15 cellular contexts compared by ENCODE assay signal in genomic region chr7:116554436-116554835, GRCh38. TPM values are rescaled to one million over a fixed set of nuclear protein-coding genes. Genes with fewer than 3 reads are reported as not detected.
DNase-seq lines count a peak whose midpoint lies in the region; ATAC-seq and TF ChIP-seq lines count a peak whose summit lies in the region.
"Had no signal": no experiment of that assay in that cellular context is flagged by ENCODE, and none has a peak within 500 bp of the region (broad histone marks: within the 10 kb centered on the region; RNA-seq: fewer than 3 reads in every experiment).

No MANE protein-coding gene starts in this region.

- no peak for TF ChIP-seq POLR2A in esophagus muscularis mucosa (IDR thresholded peaks at IDR 0.05; ENCODE audit: low read depth)

- no peak overlapping the region for H2BK5ac ChIP-seq in mesenchymal stem cell (ENCODE audit: low read depth, low read length, poor library complexity, severe bottlenecking)

- no peak overlapping the region for H3K14ac ChIP-seq in mesenchymal stem cell (ENCODE audit: low read length in 2 of 2)

- no peak overlapping the region for H3K23ac ChIP-seq in mesenchymal stem cell (ENCODE audit: low read length in 2 of 2)

- no peak for TF ChIP-seq EP300 in esophagus muscularis mucosa (IDR thresholded peaks at IDR 0.05)

- peak overlapping the region; percentile 50 to 67 (median 64) for H3K27ac ChIP-seq in esophagus muscularis mucosa (replicated peaks in 1 of 4)
- H3K27ac ChIP-seq in mesenchymal stem cell (ENCODE audit: low read length, poor library complexity, severe bottlenecking) = no peak overlapping the region
- no peak overlapping the region for H3K27ac ChIP-seq in left lung
- H3K27ac ChIP-seq: vagina had no signal

- DNase-seq in Right ventricle myocardium inferior (ENCODE audit: missing footprints) (no peak), cardiac septum (ENCODE audit: low spot score) (no peak), esophagus muscularis mucosa (ENCODE audit: extremely low spot score) (no peak), mesenchymal stem cell (no peak), left lobe of liver (ENCODE audit: low spot score) (no peak), glomerular visceral epithelial cell (ENCODE audit: extremely low spot score) (no peak), left lung (no peak)
- DNase-seq: activated CD4-positive, alpha-beta T cell treated with anti-CD3 and anti-CD28 coated beads, Interleukin-2, amount 10 ng/mL, durations not matched to agents 7 days and 5 days; activated naive CD4-positive, alpha-beta T cell treated with Interleukin-2 at 50 U/mL for 16 hours; CD8-positive, alpha-beta T cell; Karpas-422; stimulated activated naive CD8-positive, alpha-beta T cell treated with anti-CD3 and anti-CD28 coated beads, Interleukin-15, Interleukin-2, amounts not matched to agents 100 U/mL and 50 U/mL, for 24 hours had no signal

- no peak overlapping the region for H2BK15ac ChIP-seq in mesenchymal stem cell (ENCODE audit: low read depth, poor library complexity, severe bottlenecking)

- H3K9me3 ChIP-seq in esophagus muscularis mucosa = no peaks in the 10 kb centered on the region
- H3K9me3 ChIP-seq in mesenchymal stem cell (ENCODE audit: control insufficient read depth, low read length) = no peaks in the 10 kb centered on the region
- no peaks in the 10 kb centered on the region for H3K9me3 ChIP-seq in left lung
- H3K9me3 ChIP-seq: vagina had no signal

- H3K18ac ChIP-seq in mesenchymal stem cell (ENCODE audit: low read depth in 1 of 2, low read length in 2 of 2) = no peak overlapping the region

- H3K36me3 ChIP-seq in esophagus muscularis mucosa (peaks cover 3 to 44% (median 16%) of the 10 kb centered on the region in 4 donors), mesenchymal stem cell (ENCODE audit: control insufficient read depth in 1 of 2, insufficient read depth in 2 of 2, low read depth in 1 of 2, low read length in 2 of 2) (peaks cover 3 to 92% of the 10 kb centered on the region in 2 experiments), left lung (peaks cover 0 to 8% of the 10 kb centered on the region in 2 donors)

- H4K8ac ChIP-seq in mesenchymal stem cell (ENCODE audit: low read length) = no peak overlapping the region

- peaks cover 76 to 91% (median 82%) of the 10 kb centered on the region in 4 donors for H3K4me1 ChIP-seq in esophagus muscularis mucosa
- H3K4me1 ChIP-seq in mesenchymal stem cell (ENCODE audit: control insufficient read depth, insufficient read depth, low read depth, low read length) = no peaks in the 10 kb centered on the region
- peaks cover 0 to 3% of the 10 kb centered on the region in 2 donors for H3K4me1 ChIP-seq in left lung

- H3K4me2 ChIP-seq in mesenchymal stem cell (ENCODE audit: low read length, poor library complexity, severe bottlenecking) = no peak overlapping the region

- H3K4me3 ChIP-seq in esophagus muscularis mucosa (no peak overlapping the region), mesenchymal stem cell (ENCODE audit: insufficient read depth in 1 of 2, low read depth in 1 of 2, low read length in 2 of 2) (no peak overlapping the region), left lung (no peak overlapping the region)
- H3K4me3 ChIP-seq: vagina had no signal

- no peak overlapping the region for H2BK120ac ChIP-seq in mesenchymal stem cell (ENCODE audit: low read depth, low read length)

- H2BK12ac ChIP-seq in mesenchymal stem cell (ENCODE audit: low read length in 2 of 2) = no peak overlapping the region

- H3K27me3 ChIP-seq in esophagus muscularis mucosa (no peaks in the 10 kb centered on the region), mesenchymal stem cell (ENCODE audit: control insufficient read depth in 1 of 2, insufficient read depth in 1 of 2, low read length in 2 of 2) (no peaks in the 10 kb centered on the region), left lung (no peaks in the 10 kb centered on the region)
- H3K27me3 ChIP-seq: vagina had no signal

- H3K79me1 ChIP-seq in mesenchymal stem cell (replicated peaks; ENCODE audit: low read length, poor library complexity, severe bottlenecking) = peaks cover 24% of the 10 kb centered on the region

- intact Hi-C loops in Right ventricle myocardium inferior (cut with DNase I) (no loop called here), cardiac septum (cut with DNase I) (no loop called here), esophagus muscularis mucosa (cut with DNase I) (no loop called here), left lung (cut with DNase I) (no loop called here)

- no peak overlapping the region for H4K91ac ChIP-seq in mesenchymal stem cell (ENCODE audit: low read length)

- peak overlapping the region; percentile 24 for H3K9ac ChIP-seq in mesenchymal stem cell (ENCODE audit: low read length)

- no peak for TF ChIP-seq CTCF in esophagus muscularis mucosa (IDR thresholded peaks at IDR 0.05)
- no peak for TF ChIP-seq CTCF in left lung (IDR thresholded peaks at IDR 0.05)

- ATAC-seq in Right ventricle myocardium inferior = peak; percentile 29
- no peak for ATAC-seq in HG02885 (IDR thresholded peaks at IDR 0.05; ENCODE audit: poor library complexity, unreplicated experiment)
- ATAC-seq in left lobe of liver = no peak
- ATAC-seq in left lung = no peak
- ATAC-seq: CD8-positive, alpha-beta T cell; esophagus mucosa; stimulated activated naive CD8-positive, alpha-beta T cell treated with anti-CD3 and anti-CD28 coated beads, Interleukin-15, Interleukin-2, amounts not matched to agents 100 U/mL and 50 U/mL, for 24 hours had no signal

- H2AFZ ChIP-seq in mesenchymal stem cell (ENCODE audit: low read depth, low read length) = no peak overlapping the region

- H3K4ac ChIP-seq in mesenchymal stem cell (ENCODE audit: low read depth in 1 of 2, low read length in 2 of 2) = no peak overlapping the region

- no peak overlapping the region for H2AK5ac ChIP-seq in mesenchymal stem cell (ENCODE audit: low read length, severe bottlenecking)

RNA-seq across cellular contexts. Expression of gene CAV1, which starts 29.6 kb away (rescaled TPM):
- total RNA-seq in Right ventricle myocardium inferior = 387 TPM
- total RNA-seq in cardiac septum = 311 TPM
- 100 to 1,000 TPM; 434 to 638 (median 591) TPM for total RNA-seq in esophagus muscularis mucosa
- 281 TPM for polyA plus RNA-seq in mesenchymal stem cell (2013, experiment 1 of 2)
- 300 TPM for polyA plus RNA-seq in mesenchymal stem cell (2013, experiment 2 of 2)
- total RNA-seq in left lobe of liver = 9.3 TPM
- 100 to 1,000 TPM; 377 to 520 TPM for total RNA-seq in left lung
- total RNA-seq: activated CD4-positive, alpha-beta T cell treated with anti-CD3 and anti-CD28 coated beads, Interleukin-2, amount 10 ng/mL, durations not matched to agents 7 days and 5 days; CD8-positive, alpha-beta T cell had no signal

RNA-seq across cellular contexts. Expression of gene CAV2, which starts 54.9 kb away (rescaled TPM):
- total RNA-seq in Right ventricle myocardium inferior (239 TPM), cardiac septum (311 TPM), esophagus muscularis mucosa (100 to 1,000 TPM; 125 to 148 (median 129) TPM), left lobe of liver (28.4 TPM), left lung (100 to 1,000 TPM; 162 to 210 TPM)
- polyA plus RNA-seq in mesenchymal stem cell (2013, experiment 1 of 2) = 53.9 TPM
- polyA plus RNA-seq in mesenchymal stem cell (2013, experiment 2 of 2) = 58.7 TPM
- total RNA-seq: activated CD4-positive, alpha-beta T cell treated with anti-CD3 and anti-CD28 coated beads, Interleukin-2, amount 10 ng/mL, durations not matched to agents 7 days and 5 days; CD8-positive, alpha-beta T cell had no signal

Comparison
In these comparisons a context has a peak if more than half of its experiments do, and no peak if none do; other contexts are left out.
1. H3K27ac ChIP-seq: peak in esophagus muscularis mucosa (4 of 4); none in mesenchymal stem cell (single experiment) and left lung (0 of 2).
2. RNA of gene CAV1, which starts 29.6 kb away (total RNA-seq): 434 to 638 TPM in esophagus muscularis mucosa, 377 to 520 TPM in left lung, 387 TPM in Right ventricle myocardium inferior (single experiment) and 311 TPM in cardiac septum (single experiment); 9.3 TPM in left lobe of liver (single experiment); every median in the first group is over 10 times any median in the second.